ENCODE assay signal across 16 cellular contexts in genomic region chr11:108965602-108966001, GRCh38.
DNase-seq lines count a peak whose midpoint lies in the region; ATAC-seq and TF ChIP-seq lines count a peak whose summit lies in the region.
"Had no signal": no experiment of that assay in that cellular context is flagged by ENCODE, and none has a peak within 500 bp of the region (broad histone marks: within the 10 kb centered on the region; RNA-seq: fewer than 3 reads in every experiment).

No MANE protein-coding gene starts in this region.

- H3K4me3 ChIP-seq in AG09309 (ENCODE audit: control insufficient read depth, low read depth, low read length) = no peak overlapping the region
- H3K4me3 ChIP-seq in HL-60 (replicated peaks; ENCODE audit: insufficient read depth, low read length) = no peak overlapping the region
- H3K4me3 ChIP-seq in hepatocyte = no peak overlapping the region
- H3K4me3 ChIP-seq: adrenal gland, MG63, SJCRH30, uterus had no signal

- WGBS in hepatocyte (ENCODE audit: low lambda C conversion rate, missing lambda C conversion rate) = 56% methylated on average over 7 of the region's 7 CpGs

- H3K9me3 ChIP-seq in hepatocyte (ENCODE audit: low read depth) = no peaks in the 10 kb centered on the region
- H3K9me3 ChIP-seq: adrenal gland, SJCRH30, uterus had no signal

- H3K79me2 ChIP-seq in hepatocyte = no peaks in the 10 kb centered on the region

- H3K36me3 ChIP-seq in hepatocyte (replicated peaks; ENCODE audit: insufficient read depth, low read depth) = no peaks in the 10 kb centered on the region
- H3K36me3 ChIP-seq: adrenal gland, MG63, SJCRH30, uterus had no signal

- H3K4me1 ChIP-seq in hepatocyte (ENCODE audit: insufficient read depth) = no peaks in the 10 kb centered on the region
- H3K4me1 ChIP-seq: adrenal gland, SJCRH30, uterus had no signal

- H3K4me1 Mint-ChIP-seq in activated T-helper 17 cell treated with anti-CD3 and anti-CD28 coated beads, Interleukin-2, amount 50 U/mL, for 72 hours = no peaks in the 10 kb centered on the region
- H3K4me1 Mint-ChIP-seq in osteocyte (ENCODE audit: unreplicated experiment) = peaks cover 15% of the 10 kb centered on the region
- H3K4me1 Mint-ChIP-seq: activated B cell treated with CpG ODN at 0.5 μM for 24 hours had no signal

- no peaks in the 10 kb centered on the region for H3K36me3 Mint-ChIP-seq in activated T-helper 17 cell treated with anti-CD3 and anti-CD28 coated beads, Interleukin-2, amount 50 U/mL, for 72 hours (ENCODE audit: low read depth)
- H3K36me3 Mint-ChIP-seq in osteocyte (ENCODE audit: unreplicated experiment) = no peaks in the 10 kb centered on the region

- peak; percentile 11 for ATAC-seq in activated T-helper 17 cell treated with anti-CD3 and anti-CD28 coated beads, Interleukin-2, amount 50 U/mL, for 72 hours (replicated peaks)
- no peak for ATAC-seq in GM19324 (IDR thresholded peaks at IDR 0.05; ENCODE audit: low FRiP score, unreplicated experiment)

- H3K27me3 ChIP-seq in HL-60 (ENCODE audit: insufficient read depth, poor library complexity, severe bottlenecking) = no peaks in the 10 kb centered on the region
- H3K27me3 ChIP-seq in hepatocyte = no peaks in the 10 kb centered on the region
- H3K27me3 ChIP-seq: adrenal gland, MG63, SJCRH30, uterus had no signal

- H2AFZ ChIP-seq in hepatocyte = no peak overlapping the region

- no peaks in the 10 kb centered on the region for H3K9me2 ChIP-seq in hepatocyte (replicated peaks; ENCODE audit: insufficient read depth)

- H3K27ac ChIP-seq in HL-60 (replicated peaks) (no peak overlapping the region), hepatocyte (no peak overlapping the region)
- H3K27ac ChIP-seq: adrenal gland, SJCRH30, uterus had no signal

- DNase-seq in AG09309 (ENCODE audit: low read depth) (peak; percentile 91), HL-60 (ENCODE audit: low read depth in 1 of 2, low spot score in 1 of 2) (peak; percentile 58 to 79), hepatocyte (ENCODE audit: low spot score) (peak; percentile 46), osteocyte (ENCODE audit: extremely low spot score, unreplicated experiment) (no peak), NAMALWA (ENCODE audit: low spot score) (no peak), NCI-H2171 (lab: John Stamatoyannopoulos, UW) (no peak)
- DNase-seq: activated B cell treated with CpG ODN at 0.5 μM for 24 hours; activated CD8-positive, alpha-beta memory T cell treated with anti-CD3 and anti-CD28 coated beads, Interleukin-2, amount 50 U/mL, for 48 hours; adrenal gland; MG63; NCI-H524 treated with DMSO at 0.1 percent for 48 hours; nucleus accumbens; SJCRH30; uterus had no signal

- no peak overlapping the region for H3K4me3 Mint-ChIP-seq in activated T-helper 17 cell treated with anti-CD3 and anti-CD28 coated beads, Interleukin-2, amount 50 U/mL, for 72 hours
- no peak overlapping the region for H3K4me3 Mint-ChIP-seq in osteocyte (ENCODE audit: unreplicated experiment)
- H3K4me3 Mint-ChIP-seq: activated B cell treated with CpG ODN at 0.5 μM for 24 hours had no signal

- TF ChIP-seq CTCF in AG09309 (IDR thresholded peaks at IDR 0.05; ENCODE audit: control insufficient read depth, insufficient read depth, low read depth, low read length, missing control alignments) (no peak), HL-60 (IDR thresholded peaks at IDR 0.05; ENCODE audit: insufficient read depth, low read length) (no peak), hepatocyte (IDR thresholded peaks at IDR 0.05; ENCODE audit: poor library complexity) (no peak), osteocyte (IDR thresholded peaks at IDR 0.05) (no peak)

- H3K9me3 Mint-ChIP-seq in activated T-helper 17 cell treated with anti-CD3 and anti-CD28 coated beads, Interleukin-2, amount 50 U/mL, for 72 hours = no peaks in the 10 kb centered on the region
- H3K9me3 Mint-ChIP-seq in osteocyte (ENCODE audit: unreplicated experiment) = no peaks in the 10 kb centered on the region
- H3K9me3 Mint-ChIP-seq: activated B cell treated with CpG ODN at 0.5 μM for 24 hours had no signal

- H3K27me3 Mint-ChIP-seq in activated T-helper 17 cell treated with anti-CD3 and anti-CD28 coated beads, Interleukin-2, amount 50 U/mL, for 72 hours = no peaks in the 10 kb centered on the region
- H3K27me3 Mint-ChIP-seq in osteocyte (ENCODE audit: unreplicated experiment) = no peaks in the 10 kb centered on the region

- H3K27ac Mint-ChIP-seq in activated T-helper 17 cell treated with anti-CD3 and anti-CD28 coated beads, Interleukin-2, amount 50 U/mL, for 72 hours = no peak overlapping the region
- no peak overlapping the region for H3K27ac Mint-ChIP-seq in osteocyte (ENCODE audit: unreplicated experiment)
- H3K27ac Mint-ChIP-seq: activated B cell treated with CpG ODN at 0.5 μM for 24 hours had no signal

- H3K4me2 ChIP-seq in hepatocyte = no peak overlapping the region

- no peaks in the 10 kb centered on the region for H4K20me1 ChIP-seq in hepatocyte (ENCODE audit: insufficient read depth, poor library complexity, severe bottlenecking)

Comparison
In these comparisons a context has a peak if more than half of its experiments do, and no peak if none do; other contexts are left out.
1. DNase-seq: peak in AG09309 (single experiment), HL-60 (2 of 2) and hepatocyte (single experiment); none in osteocyte (single experiment), NAMALWA (single experiment) and NCI-H2171 (single experiment).